31 cellular contexts compared by ENCODE assay signal in genomic region chr3:126728680-126729079, GRCh38.
"Had no signal": no experiment of that assay in that cellular context is flagged by ENCODE, and none has a peak within 500 bp of the region (broad histone marks: within the 10 kb centered on the region; RNA-seq: fewer than 3 reads in every experiment).

No MANE protein-coding gene starts in this region.

- DNase-seq: natural killer cell; occipital lobe; ovary; posterior cingulate gyrus; psoas muscle; right cardiac atrium; spleen; stimulated activated CD4-positive, alpha-beta T cell treated with anti-CD3 and anti-CD28 coated beads, Interleukin-12 subunit alpha, Interleukin-12 subunit beta, amount 100 ng/mL, for 4 hours; stimulated activated CD4-positive, alpha-beta T cell treated with anti-CD3 and anti-CD28 coated beads, Interleukin-1b, Interleukin-23, amount 100 ng/mL, for 48 hours; stimulated activated CD4-positive, alpha-beta T cell treated with anti-CD3 and anti-CD28 coated beads, Interleukin-4, amount 100 ng/mL, for 1 hour; stimulated activated CD4-positive, alpha-beta T cell treated with anti-CD3 and anti-CD28 coated beads, Interleukin-4, amount 100 ng/mL, for 4 hours; stimulated activated CD8-positive, alpha-beta memory T cell treated with anti-CD3 and anti-CD28 coated beads, Interleukin-4, amount 100 ng/mL, for 48 hours; stimulated activated naive CD4-positive, alpha-beta T cell; stimulated activated naive CD8-positive, alpha-beta T cell treated with anti-CD3 and anti-CD28 coated beads, Interleukin-15, amount 100 ng/mL, for 72 hours; stimulated activated naive CD8-positive, alpha-beta T cell treated with anti-CD3 and anti-CD28 coated beads, Interleukin-15, Interleukin-2, amounts not matched to agents 100 U/mL and 50 U/mL, for 24 hours; substantia nigra; testis; tibial artery; transverse colon; upper lobe of left lung had no signal

- H3K36me3 ChIP-seq: neural progenitor cell, ovary, transverse colon had no signal

- H3K4me1 Mint-ChIP-seq: neural progenitor cell had no signal

- H3K9ac ChIP-seq: neural progenitor cell, parathyroid adenoma had no signal

- H3K27me3 ChIP-seq: neural progenitor cell, ovary, spleen, suprapubic skin, testis, tibial artery, transverse colon, upper lobe of left lung, vagina had no signal

- H2AFZ ChIP-seq: neural progenitor cell, parathyroid adenoma had no signal

- ATAC-seq: natural killer cell; psoas muscle; right cardiac atrium; sciatic nerve; stimulated activated memory B cell treated with anti-CD40 and anti-IgM and Interleukin-4, amounts not matched to agents 10 μg/mL and 1 μg/mL and 100 μg/mL, for 72 hours; stimulated activated naive CD8-positive, alpha-beta T cell treated with anti-CD3 and anti-CD28 coated beads, Interleukin-15, amount 100 ng/mL, for 72 hours; stimulated activated naive CD8-positive, alpha-beta T cell treated with anti-CD3 and anti-CD28 coated beads, Interleukin-15, Interleukin-2, amounts not matched to agents 100 U/mL and 50 U/mL, for 24 hours had no signal

- H3K27ac Mint-ChIP-seq: natural killer cell; nephron; neural progenitor cell; progenitor cell of endocrine pancreas; stimulated activated memory B cell treated with anti-CD40 and anti-IgM and Interleukin-4, amounts not matched to agents 10 μg/mL and 1 μg/mL and 100 μg/mL, for 72 hours had no signal

- H3K36me3 Mint-ChIP-seq: natural killer cell had no signal

- H3K27ac ChIP-seq: neural progenitor cell, ovary, parathyroid adenoma, psoas muscle, skin epidermis, spleen, suprapubic skin, testis, tibial artery, transverse colon, upper lobe of left lung, vagina had no signal

- FAIRE-seq: urothelium cell line had no signal

- H3K4me3 Mint-ChIP-seq: natural killer cell; nephron; neural progenitor cell; stimulated activated memory B cell treated with anti-CD40 and anti-IgM and Interleukin-4, amounts not matched to agents 10 μg/mL and 1 μg/mL and 100 μg/mL, for 72 hours; stimulated activated naive CD8-positive, alpha-beta T cell treated with anti-CD3 and anti-CD28 coated beads, Interleukin-15, amount 100 ng/mL, for 72 hours had no signal

- H3K4me3 ChIP-seq: neural progenitor cell, ovary, psoas muscle, skin epidermis, smooth muscle cell, spleen, suprapubic skin, testis, tibial artery, transverse colon, upper lobe of left lung, vagina had no signal

- H3K9me3 ChIP-seq: psoas muscle, suprapubic skin, testis, tibial artery, transverse colon, upper lobe of left lung, vagina had no signal

- H3K27me3 Mint-ChIP-seq: progenitor cell of endocrine pancreas; stimulated activated memory B cell treated with anti-CD40 and anti-IgM and Interleukin-4, amounts not matched to agents 10 μg/mL and 1 μg/mL and 100 μg/mL, for 72 hours; stimulated activated naive CD8-positive, alpha-beta T cell treated with anti-CD3 and anti-CD28 coated beads, Interleukin-15, amount 100 ng/mL, for 72 hours had no signal

- H3K4me1 ChIP-seq: neural progenitor cell, parathyroid adenoma, psoas muscle, suprapubic skin, testis, tibial artery, transverse colon, upper lobe of left lung, vagina had no signal

- H3K4me2 ChIP-seq: neural progenitor cell, smooth muscle cell had no signal
